Comparison of ENCODE assay signal across 2 cellular contexts in the genomic region with DNA sequence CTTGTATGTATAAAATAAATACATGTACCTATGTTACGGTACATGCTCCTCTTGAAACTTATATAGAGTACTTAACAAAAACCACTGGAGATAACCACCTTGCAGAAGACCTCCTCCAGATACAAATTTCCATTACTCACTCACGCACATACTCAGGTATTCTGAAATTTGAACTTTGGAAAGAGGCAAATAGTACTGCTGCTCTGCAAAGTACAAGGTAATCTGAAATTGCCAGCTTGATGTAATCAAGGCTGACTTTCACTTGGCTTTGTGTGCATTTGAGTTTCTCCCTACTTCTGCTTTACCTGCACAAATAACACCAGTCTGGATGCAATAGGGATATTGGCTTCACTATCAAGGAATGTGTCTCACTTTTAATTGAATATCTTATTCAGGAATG.
TF ChIP-seq lines count a peak whose summit lies in the region.

No MANE protein-coding gene starts in this region.

TF ChIP-seq in A549, 52 proteins besides CTCF, POLR2A, EP300 and RAD21 (continued from another document):
- TF ChIP-seq, protein P1, sequence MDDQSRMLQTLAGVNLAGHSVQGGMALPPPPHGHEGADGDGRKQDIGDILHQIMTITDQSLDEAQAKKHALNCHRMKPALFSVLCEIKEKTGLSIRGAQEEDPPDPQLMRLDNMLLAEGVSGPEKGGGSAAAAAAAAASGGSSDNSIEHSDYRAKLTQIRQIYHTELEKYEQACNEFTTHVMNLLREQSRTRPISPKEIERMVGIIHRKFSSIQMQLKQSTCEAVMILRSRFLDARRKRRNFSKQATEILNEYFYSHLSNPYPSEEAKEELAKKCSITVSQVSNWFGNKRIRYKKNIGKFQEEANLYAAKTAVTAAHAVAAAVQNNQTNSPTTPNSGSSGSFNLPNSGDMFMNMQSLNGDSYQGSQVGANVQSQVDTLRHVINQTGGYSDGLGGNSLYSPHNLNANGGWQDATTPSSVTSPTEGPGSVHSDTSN (IDR thresholded peaks at IDR 0.05) = no peak
- TF ChIP-seq RNF2 (IDR thresholded peaks at IDR 0.05; ENCODE audit: borderline replicate concordance, low read depth) (no peak), CEBPB (IDR thresholded peaks at IDR 0.05) (no peak), RFX5 (IDR thresholded peaks at IDR 0.05) (no peak), MAZ (IDR thresholded peaks at IDR 0.05; ENCODE audit: borderline replicate concordance, low read depth, low read length) (no peak), NR3C1 (IDR thresholded peaks at IDR 0.05) (no peak), MYC (IDR thresholded peaks at IDR 0.05; ENCODE audit: borderline replicate concordance, low read length) (no peak), SREBF2 (IDR thresholded peaks at IDR 0.05) (no peak), RARB (CRISPR knock-in tag; IDR thresholded peaks at IDR 0.05) (no peak), KDM5A (IDR thresholded peaks at IDR 0.05) (no peak)
- TF ChIP-seq, protein P2, sequence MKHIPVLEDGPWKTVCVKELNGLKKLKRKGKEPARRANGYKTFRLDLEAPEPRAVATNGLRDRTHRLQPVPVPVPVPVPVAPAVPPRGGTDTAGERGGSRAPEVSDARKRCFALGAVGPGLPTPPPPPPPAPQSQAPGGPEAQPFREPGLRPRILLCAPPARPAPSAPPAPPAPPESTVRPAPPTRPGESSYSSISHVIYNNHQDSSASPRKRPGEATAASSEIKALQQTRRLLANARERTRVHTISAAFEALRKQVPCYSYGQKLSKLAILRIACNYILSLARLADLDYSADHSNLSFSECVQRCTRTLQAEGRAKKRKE (CRISPR knock-in tag; IDR thresholded peaks at IDR 0.05; ENCODE audit: low read depth) = no peak
- TF ChIP-seq, protein P3, sequence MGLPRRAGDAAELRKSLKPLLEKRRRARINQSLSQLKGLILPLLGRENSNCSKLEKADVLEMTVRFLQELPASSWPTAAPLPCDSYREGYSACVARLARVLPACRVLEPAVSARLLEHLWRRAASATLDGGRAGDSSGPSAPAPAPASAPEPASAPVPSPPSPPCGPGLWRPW (IDR thresholded peaks at IDR 0.05) = no peak

TF ChIP-seq in HepG2, 621 proteins besides CTCF, POLR2A, EP300 and RAD21 (continued from another document and continues in another):
- TF ChIP-seq, protein P4, sequence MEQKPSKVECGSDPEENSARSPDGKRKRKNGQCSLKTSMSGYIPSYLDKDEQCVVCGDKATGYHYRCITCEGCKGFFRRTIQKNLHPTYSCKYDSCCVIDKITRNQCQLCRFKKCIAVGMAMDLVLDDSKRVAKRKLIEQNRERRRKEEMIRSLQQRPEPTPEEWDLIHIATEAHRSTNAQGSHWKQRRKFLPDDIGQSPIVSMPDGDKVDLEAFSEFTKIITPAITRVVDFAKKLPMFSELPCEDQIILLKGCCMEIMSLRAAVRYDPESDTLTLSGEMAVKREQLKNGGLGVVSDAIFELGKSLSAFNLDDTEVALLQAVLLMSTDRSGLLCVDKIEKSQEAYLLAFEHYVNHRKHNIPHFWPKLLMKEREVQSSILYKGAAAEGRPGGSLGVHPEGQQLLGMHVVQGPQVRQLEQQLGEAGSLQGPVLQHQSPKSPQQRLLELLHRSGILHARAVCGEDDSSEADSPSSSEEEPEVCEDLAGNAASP (CRISPR knock-in tag; IDR thresholded peaks at IDR 0.05; ENCODE audit: borderline replicate concordance) = no peak
- TF ChIP-seq ZNF775 (CRISPR knock-in tag; IDR thresholded peaks at IDR 0.05; ENCODE audit: borderline replicate concordance) (no peak), GPN1 (CRISPR knock-in tag; IDR thresholded peaks at IDR 0.05; ENCODE audit: borderline replicate concordance) (no peak), ZNF44 (CRISPR knock-in tag; IDR thresholded peaks at IDR 0.05) (no peak), JDP2 (CRISPR knock-in tag; IDR thresholded peaks at IDR 0.05; ENCODE audit: borderline replicate concordance) (no peak), ZFP36L1 (CRISPR knock-in tag; IDR thresholded peaks at IDR 0.05) (peak; percentile 28; the same call in 1 of the 2 replicates), ZNF569 (CRISPR knock-in tag; IDR thresholded peaks at IDR 0.05; ENCODE audit: borderline replicate concordance) (no peak), ZNF354B (CRISPR knock-in tag; IDR thresholded peaks at IDR 0.05) (no peak), HNF4A (CRISPR knock-in tag; IDR thresholded peaks at IDR 0.05) (peak; percentile 60), ZFP37 (CRISPR knock-in tag; IDR thresholded peaks at IDR 0.05; ENCODE audit: borderline replicate concordance) (no peak), LCORL (IDR thresholded peaks at IDR 0.05) (no peak), LCORL (CRISPR knock-in tag; IDR thresholded peaks at IDR 0.05) (0 out of 2 replicates have a peak, but pooled peaks have one; percentile 19), TCF7L2 (IDR thresholded peaks at IDR 0.05; ENCODE audit: low read depth, low read length) (no peak), ZNF761 (CRISPR knock-in tag; conservative IDR thresholded peaks at IDR 0.05) (no peak), TEAD3 (CRISPR knock-in tag; optimal IDR thresholded peaks at IDR 0.05; ENCODE audit: borderline replicate concordance) (peak; percentile 37), ZNF773 (CRISPR knock-in tag; IDR thresholded peaks at IDR 0.05; ENCODE audit: borderline replicate concordance) (no peak), ZBTB21 (CRISPR knock-in tag; IDR thresholded peaks at IDR 0.05) (no peak), SMARCE1 (IDR thresholded peaks at IDR 0.05; ENCODE audit: borderline replicate concordance) (no peak)
- TF ChIP-seq, protein P5, sequence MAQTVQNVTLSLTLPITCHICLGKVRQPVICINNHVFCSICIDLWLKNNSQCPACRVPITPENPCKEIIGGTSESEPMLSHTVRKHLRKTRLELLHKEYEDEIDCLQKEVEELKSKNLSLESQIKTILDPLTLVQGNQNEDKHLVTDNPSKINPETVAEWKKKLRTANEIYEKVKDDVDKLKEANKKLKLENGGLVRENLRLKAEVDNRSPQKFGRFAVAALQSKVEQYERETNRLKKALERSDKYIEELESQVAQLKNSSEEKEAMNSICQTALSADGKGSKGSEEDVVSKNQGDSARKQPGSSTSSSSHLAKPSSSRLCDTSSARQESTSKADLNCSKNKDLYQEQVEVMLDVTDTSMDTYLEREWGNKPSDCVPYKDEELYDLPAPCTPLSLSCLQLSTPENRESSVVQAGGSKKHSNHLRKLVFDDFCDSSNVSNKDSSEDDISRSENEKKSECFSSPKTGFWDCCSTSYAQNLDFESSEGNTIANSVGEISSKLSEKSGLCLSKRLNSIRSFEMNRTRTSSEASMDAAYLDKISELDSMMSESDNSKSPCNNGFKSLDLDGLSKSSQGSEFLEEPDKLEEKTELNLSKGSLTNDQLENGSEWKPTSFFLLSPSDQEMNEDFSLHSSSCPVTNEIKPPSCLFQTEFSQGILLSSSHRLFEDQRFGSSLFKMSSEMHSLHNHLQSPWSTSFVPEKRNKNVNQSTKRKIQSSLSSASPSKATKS (CRISPR knock-in tag; IDR thresholded peaks at IDR 0.05) = no peak
- TF ChIP-seq, protein P6, sequence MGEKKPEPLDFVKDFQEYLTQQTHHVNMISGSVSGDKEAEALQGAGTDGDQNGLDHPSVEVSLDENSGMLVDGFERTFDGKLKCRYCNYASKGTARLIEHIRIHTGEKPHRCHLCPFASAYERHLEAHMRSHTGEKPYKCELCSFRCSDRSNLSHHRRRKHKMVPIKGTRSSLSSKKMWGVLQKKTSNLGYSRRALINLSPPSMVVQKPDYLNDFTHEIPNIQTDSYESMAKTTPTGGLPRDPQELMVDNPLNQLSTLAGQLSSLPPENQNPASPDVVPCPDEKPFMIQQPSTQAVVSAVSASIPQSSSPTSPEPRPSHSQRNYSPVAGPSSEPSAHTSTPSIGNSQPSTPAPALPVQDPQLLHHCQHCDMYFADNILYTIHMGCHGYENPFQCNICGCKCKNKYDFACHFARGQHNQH (CRISPR knock-in tag; IDR thresholded peaks at IDR 0.05) = no peak
- TF ChIP-seq, protein P7, sequence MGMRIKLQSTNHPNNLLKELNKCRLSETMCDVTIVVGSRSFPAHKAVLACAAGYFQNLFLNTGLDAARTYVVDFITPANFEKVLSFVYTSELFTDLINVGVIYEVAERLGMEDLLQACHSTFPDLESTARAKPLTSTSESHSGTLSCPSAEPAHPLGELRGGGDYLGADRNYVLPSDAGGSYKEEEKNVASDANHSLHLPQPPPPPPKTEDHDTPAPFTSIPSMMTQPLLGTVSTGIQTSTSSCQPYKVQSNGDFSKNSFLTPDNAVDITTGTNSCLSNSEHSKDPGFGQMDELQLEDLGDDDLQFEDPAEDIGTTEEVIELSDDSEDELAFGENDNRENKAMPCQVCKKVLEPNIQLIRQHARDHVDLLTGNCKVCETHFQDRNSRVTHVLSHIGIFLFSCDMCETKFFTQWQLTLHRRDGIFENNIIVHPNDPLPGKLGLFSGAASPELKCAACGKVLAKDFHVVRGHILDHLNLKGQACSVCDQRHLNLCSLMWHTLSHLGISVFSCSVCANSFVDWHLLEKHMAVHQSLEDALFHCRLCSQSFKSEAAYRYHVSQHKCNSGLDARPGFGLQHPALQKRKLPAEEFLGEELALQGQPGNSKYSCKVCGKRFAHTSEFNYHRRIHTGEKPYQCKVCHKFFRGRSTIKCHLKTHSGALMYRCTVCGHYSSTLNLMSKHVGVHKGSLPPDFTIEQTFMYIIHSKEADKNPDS (CRISPR knock-in tag; IDR thresholded peaks at IDR 0.05) = peak; percentile 98
- TF ChIP-seq, protein P8, sequence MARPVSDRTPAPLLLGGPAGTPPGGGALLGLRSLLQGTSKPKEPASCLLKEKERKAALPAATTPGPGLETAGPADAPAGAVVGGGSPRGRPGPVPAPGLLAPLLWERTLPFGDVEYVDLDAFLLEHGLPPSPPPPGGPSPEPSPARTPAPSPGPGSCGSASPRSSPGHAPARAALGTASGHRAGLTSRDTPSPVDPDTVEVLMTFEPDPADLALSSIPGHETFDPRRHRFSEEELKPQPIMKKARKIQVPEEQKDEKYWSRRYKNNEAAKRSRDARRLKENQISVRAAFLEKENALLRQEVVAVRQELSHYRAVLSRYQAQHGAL (CRISPR knock-in tag; IDR thresholded peaks at IDR 0.05; ENCODE audit: not compliant biosample characterization) = no peak
- TF ChIP-seq, protein P9, sequence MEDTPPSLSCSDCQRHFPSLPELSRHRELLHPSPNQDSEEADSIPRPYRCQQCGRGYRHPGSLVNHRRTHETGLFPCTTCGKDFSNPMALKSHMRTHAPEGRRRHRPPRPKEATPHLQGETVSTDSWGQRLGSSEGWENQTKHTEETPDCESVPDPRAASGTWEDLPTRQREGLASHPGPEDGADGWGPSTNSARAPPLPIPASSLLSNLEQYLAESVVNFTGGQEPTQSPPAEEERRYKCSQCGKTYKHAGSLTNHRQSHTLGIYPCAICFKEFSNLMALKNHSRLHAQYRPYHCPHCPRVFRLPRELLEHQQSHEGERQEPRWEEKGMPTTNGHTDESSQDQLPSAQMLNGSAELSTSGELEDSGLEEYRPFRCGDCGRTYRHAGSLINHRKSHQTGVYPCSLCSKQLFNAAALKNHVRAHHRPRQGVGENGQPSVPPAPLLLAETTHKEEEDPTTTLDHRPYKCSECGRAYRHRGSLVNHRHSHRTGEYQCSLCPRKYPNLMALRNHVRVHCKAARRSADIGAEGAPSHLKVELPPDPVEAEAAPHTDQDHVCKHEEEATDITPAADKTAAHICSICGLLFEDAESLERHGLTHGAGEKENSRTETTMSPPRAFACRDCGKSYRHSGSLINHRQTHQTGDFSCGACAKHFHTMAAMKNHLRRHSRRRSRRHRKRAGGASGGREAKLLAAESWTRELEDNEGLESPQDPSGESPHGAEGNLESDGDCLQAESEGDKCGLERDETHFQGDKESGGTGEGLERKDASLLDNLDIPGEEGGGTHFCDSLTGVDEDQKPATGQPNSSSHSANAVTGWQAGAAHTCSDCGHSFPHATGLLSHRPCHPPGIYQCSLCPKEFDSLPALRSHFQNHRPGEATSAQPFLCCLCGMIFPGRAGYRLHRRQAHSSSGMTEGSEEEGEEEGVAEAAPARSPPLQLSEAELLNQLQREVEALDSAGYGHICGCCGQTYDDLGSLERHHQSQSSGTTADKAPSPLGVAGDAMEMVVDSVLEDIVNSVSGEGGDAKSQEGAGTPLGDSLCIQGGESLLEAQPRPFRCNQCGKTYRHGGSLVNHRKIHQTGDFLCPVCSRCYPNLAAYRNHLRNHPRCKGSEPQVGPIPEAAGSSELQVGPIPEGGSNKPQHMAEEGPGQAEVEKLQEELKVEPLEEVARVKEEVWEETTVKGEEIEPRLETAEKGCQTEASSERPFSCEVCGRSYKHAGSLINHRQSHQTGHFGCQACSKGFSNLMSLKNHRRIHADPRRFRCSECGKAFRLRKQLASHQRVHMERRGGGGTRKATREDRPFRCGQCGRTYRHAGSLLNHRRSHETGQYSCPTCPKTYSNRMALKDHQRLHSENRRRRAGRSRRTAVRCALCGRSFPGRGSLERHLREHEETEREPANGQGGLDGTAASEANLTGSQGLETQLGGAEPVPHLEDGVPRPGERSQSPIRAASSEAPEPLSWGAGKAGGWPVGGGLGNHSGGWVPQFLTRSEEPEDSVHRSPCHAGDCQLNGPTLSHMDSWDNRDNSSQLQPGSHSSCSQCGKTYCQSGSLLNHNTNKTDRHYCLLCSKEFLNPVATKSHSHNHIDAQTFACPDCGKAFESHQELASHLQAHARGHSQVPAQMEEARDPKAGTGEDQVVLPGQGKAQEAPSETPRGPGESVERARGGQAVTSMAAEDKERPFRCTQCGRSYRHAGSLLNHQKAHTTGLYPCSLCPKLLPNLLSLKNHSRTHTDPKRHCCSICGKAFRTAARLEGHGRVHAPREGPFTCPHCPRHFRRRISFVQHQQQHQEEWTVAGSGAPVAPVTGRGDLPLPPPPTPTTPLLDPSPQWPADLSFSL (CRISPR knock-in tag; IDR thresholded peaks at IDR 0.05) = no peak
- TF ChIP-seq, protein P10, sequence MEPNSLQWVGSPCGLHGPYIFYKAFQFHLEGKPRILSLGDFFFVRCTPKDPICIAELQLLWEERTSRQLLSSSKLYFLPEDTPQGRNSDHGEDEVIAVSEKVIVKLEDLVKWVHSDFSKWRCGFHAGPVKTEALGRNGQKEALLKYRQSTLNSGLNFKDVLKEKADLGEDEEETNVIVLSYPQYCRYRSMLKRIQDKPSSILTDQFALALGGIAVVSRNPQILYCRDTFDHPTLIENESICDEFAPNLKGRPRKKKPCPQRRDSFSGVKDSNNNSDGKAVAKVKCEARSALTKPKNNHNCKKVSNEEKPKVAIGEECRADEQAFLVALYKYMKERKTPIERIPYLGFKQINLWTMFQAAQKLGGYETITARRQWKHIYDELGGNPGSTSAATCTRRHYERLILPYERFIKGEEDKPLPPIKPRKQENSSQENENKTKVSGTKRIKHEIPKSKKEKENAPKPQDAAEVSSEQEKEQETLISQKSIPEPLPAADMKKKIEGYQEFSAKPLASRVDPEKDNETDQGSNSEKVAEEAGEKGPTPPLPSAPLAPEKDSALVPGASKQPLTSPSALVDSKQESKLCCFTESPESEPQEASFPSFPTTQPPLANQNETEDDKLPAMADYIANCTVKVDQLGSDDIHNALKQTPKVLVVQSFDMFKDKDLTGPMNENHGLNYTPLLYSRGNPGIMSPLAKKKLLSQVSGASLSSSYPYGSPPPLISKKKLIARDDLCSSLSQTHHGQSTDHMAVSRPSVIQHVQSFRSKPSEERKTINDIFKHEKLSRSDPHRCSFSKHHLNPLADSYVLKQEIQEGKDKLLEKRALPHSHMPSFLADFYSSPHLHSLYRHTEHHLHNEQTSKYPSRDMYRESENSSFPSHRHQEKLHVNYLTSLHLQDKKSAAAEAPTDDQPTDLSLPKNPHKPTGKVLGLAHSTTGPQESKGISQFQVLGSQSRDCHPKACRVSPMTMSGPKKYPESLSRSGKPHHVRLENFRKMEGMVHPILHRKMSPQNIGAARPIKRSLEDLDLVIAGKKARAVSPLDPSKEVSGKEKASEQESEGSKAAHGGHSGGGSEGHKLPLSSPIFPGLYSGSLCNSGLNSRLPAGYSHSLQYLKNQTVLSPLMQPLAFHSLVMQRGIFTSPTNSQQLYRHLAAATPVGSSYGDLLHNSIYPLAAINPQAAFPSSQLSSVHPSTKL (CRISPR knock-in tag; IDR thresholded peaks at IDR 0.05) = 0 out of 2 replicates have a peak, but pooled peaks have one; percentile 29
